8 cellular contexts compared by ENCODE assay signal in the genomic region with DNA sequence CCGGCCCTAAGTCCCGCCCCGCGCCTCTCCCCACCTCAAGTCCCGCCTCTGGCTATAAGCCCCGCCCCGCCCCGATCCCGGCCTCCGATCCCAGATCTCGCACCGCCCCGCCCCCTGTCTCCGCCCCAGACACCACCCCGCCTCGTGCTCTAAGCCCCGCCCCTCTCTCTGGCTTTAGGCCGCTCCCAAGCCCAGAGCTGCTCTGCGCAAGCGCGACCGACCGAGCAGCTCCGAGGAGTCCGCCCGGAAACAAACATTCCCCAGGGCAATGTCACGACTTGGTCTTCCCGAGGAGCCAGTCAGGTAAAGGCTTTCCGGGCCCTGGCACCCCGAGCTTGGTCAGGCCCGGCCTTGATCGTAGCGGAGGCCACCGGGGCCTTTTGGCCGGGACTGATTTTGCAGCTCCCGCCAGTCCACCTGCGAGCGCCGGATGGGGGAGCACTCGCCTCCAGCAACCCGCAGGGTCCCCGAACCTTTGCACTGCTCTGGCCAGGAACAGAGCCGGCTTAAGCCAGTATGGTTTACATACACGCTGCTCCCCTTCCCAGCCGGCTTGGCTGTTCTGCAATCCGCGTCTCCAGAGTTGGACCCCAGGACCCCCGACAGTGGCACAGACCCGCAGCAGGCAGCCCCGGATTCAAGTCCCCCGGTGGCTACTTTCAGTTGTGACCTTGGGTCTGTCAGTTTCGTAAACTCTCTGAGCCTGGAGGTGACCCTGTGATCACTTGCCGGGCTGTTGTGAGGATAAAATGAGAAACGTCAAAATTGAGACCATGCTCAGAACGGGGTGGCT. TPM values are rescaled to one million over a fixed set of nuclear protein-coding genes. Genes with fewer than 3 reads are reported as not detected.
DNase-seq lines count a peak whose midpoint lies in the region; ATAC-seq and TF ChIP-seq lines count a peak whose summit lies in the region.

A gene (plus strand): TSS at position 200 of the 793 bp plus-strand sequence. CDS start 69 bp downstream, at position 269.

- peak; percentile 97 for DNase-seq in NCI-H1092 treated with DMSO at 0.1 percent for 48 hours (lab: John Stamatoyannopoulos, UW)
- peak; percentile 93 for DNase-seq in SKM-1 (lab: John Stamatoyannopoulos, UW; ENCODE audit: unreplicated experiment)
- DNase-seq in adipocyte (ENCODE audit: low read depth) = peak; percentile 96
- DNase-seq in heart left ventricle = peak; percentile 99 to 100 (median 99)
- DNase-seq in pons (ENCODE audit: low spot score) = peak; percentile 93
- peak; percentile 100 for DNase-seq in transverse colon

- H3K27me3 ChIP-seq in adipocyte (replicated peaks; ENCODE audit: control insufficient read depth, insufficient read depth, low read length) (no peaks in the 10 kb centered on the region), heart left ventricle (no peaks in the 10 kb centered on the region), transverse colon (no peaks in the 10 kb centered on the region)

- peak within 1 kb of the TSS; percentile 94 for H3K9ac ChIP-seq in adipocyte (ENCODE audit: low read length)

- WGBS in heart left ventricle, 4 donors = 1 to 2% (median 1%) methylated on average over 42 to 55 of the region's 55 CpGs
- WGBS in transverse colon (ENCODE audit: low coverage in 1 of 2), 2 donors = 0 to 1% methylated on average over 2 to 48 of the region's 55 CpGs

- H3K4me3 ChIP-seq in adipocyte (ENCODE audit: low read length) (peak within 1 kb of the TSS; percentile 93), heart left ventricle (peak within 1 kb of the TSS; percentile 66 to 97 (median 81)), transverse colon (peak within 1 kb of the TSS; percentile 51 to 66 (median 57))

- H3K9me3 ChIP-seq in adipocyte (ENCODE audit: control insufficient read depth, low read length) (no peaks in the 10 kb centered on the region), heart left ventricle (no peaks in the 10 kb centered on the region), transverse colon (no peaks in the 10 kb centered on the region)

- in situ Hi-C loops in transverse colon (cut with MboI; ENCODE audit: low pct_ligation_motif_present in 1 of 4, low pct_unique_long_range_greater_than_20kb in 1 of 4, low sequenced_read_pairs in 3 of 4) = no loop called here

- H3K4me1 ChIP-seq in adipocyte (ENCODE audit: control insufficient read depth, insufficient read depth, low read length) = peaks cover 6% of the 10 kb centered on the region
- H3K4me1 ChIP-seq in heart left ventricle = peaks cover 0 to 16% (median 7%) of the 10 kb centered on the region in 12 donors
- peaks cover 0 to 11% (median 1%) of the 10 kb centered on the region in 4 donors for H3K4me1 ChIP-seq in transverse colon

- peak within 1 kb of the TSS; percentile 83 to 96 (median 92) for H3K27ac ChIP-seq in heart left ventricle
- peak within 1 kb of the TSS; percentile 88 to 90 (median 88) for H3K27ac ChIP-seq in transverse colon

- TF ChIP-seq EP300 in transverse colon (IDR thresholded peaks at IDR 0.05; ENCODE audit: low read depth) = no peak

- intact Hi-C loops in heart left ventricle (cut with DNase I) = loop anchor here in 2 of 10 donors (2.0 to 5.0 kb wide), 4 partner anchors 135 to 530 kb away; a partner anchor contains a TSS
- intact Hi-C loops in transverse colon (cut with DNase I; ENCODE audit: low total_unique reads) = no loop called here

- TF ChIP-seq CTCF in GM12872 (IDR thresholded peaks at IDR 0.05; ENCODE audit: insufficient read depth, low read depth, low read length) (peak; percentile 38; the same call in 2 of the 3 replicates), heart left ventricle (IDR thresholded peaks at IDR 0.05) (peak in 6 of 12 donors; percentile 30 to 58 (median 46)), transverse colon (IDR thresholded peaks at IDR 0.05) (peak in 1 of 5 experiments; percentile 31)

- ATAC-seq in HG02623 (IDR thresholded peaks at IDR 0.05; ENCODE audit: unreplicated experiment) (peak; percentile 88), heart left ventricle (peak; percentile 99 to 100 (median 99))

- TF ChIP-seq POLR2A in heart left ventricle (IDR thresholded peaks at IDR 0.05) = peak in 1 of 2 donors; percentile 84
- TF ChIP-seq POLR2A in transverse colon (IDR thresholded peaks at IDR 0.05) = peak; percentile 87

- H3K36me3 ChIP-seq in adipocyte (ENCODE audit: control insufficient read depth, insufficient read depth, low read length, severe bottlenecking) (peaks cover 6% of the 10 kb centered on the region), heart left ventricle (peaks cover 0 to 14% (median 0%) of the 10 kb centered on the region in 9 donors), transverse colon (no peaks in the 10 kb centered on the region)

RNA-seq across cellular contexts. Expression of the gene that starts here (rescaled TPM):
- total RNA-seq in heart left ventricle (10 to 100 TPM; 16.8 to 86.4 (median 31.0) TPM), transverse colon (10 to 100 TPM in 2 of 4 donors, 1 to 10 TPM in 2; 2.4 to 18.2 (median 8.7) TPM)
- 10 to 100 TPM; 10.6 to 55.7 TPM for polyA plus RNA-seq in heart left ventricle

Comparison
In these comparisons a context has a peak if more than half of its experiments do, and no peak if none do; other contexts are left out.
1. Peak in every context shown above with its lines: DNase-seq, ATAC-seq, H3K4me3 ChIP-seq and H3K27ac ChIP-seq.